ENCODE assay signal across 8 cellular contexts in the genomic region with DNA sequence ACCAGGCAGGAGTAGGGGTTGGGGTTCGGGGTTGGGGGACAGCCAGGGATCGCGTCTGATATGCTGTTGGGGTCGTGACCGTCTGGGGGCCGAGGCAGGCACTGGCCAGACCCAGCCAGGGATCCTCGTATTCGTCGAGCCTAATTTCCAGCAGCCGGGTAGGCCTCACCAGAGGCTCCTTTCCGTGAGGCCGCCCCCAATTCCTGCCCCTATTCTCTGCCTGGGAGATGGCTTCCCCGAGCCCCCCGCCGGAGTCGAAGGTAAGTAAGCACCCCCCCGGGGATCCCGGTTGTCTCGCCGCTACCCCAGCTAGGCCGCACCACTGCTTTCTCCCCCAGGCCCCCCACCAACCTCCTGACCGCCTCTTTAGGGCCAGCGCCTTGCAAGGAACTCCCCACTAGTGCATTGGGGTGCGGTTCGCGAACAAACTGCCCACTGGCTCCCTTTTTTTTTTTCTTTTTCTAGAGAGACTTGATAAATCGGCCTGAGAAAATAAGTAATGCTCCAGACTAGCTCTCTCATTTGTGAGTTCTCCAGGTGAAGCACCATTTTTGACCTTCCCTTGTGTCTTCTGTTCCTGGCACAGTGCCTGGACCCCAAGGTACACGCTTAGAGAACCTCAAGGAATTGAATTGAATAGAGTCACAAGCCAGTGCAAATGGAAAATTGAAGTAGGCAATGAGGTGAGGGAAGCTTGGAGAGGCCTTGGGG. TPM values are rescaled to one million over a fixed set of nuclear protein-coding genes. Genes with fewer than 3 reads are reported as not detected.
DNase-seq lines count a peak whose midpoint lies in the region; ATAC-seq lines count a peak whose summit lies in the region.

No MANE protein-coding gene starts in this region.

- H3K27ac ChIP-seq in skeletal muscle tissue (ENCODE audit: low read depth, low read length) = peak overlapping the region; percentile 89

- H3K27me3 ChIP-seq in iPS-15b (ENCODE audit: control insufficient read depth, insufficient read depth, low read length) (no peaks in the 10 kb centered on the region), skeletal muscle tissue (ENCODE audit: control insufficient read depth in 3 of 3, insufficient read depth in 3 of 3, low read length in 3 of 3) (no peaks in the 10 kb centered on the region)

- H3K36me3 ChIP-seq in iPS-15b (ENCODE audit: control insufficient read depth, insufficient read depth, low read length) (peaks cover 13% of the 10 kb centered on the region), skeletal muscle tissue (ENCODE audit: control insufficient read depth in 3 of 3, insufficient read depth in 3 of 3, low read length in 3 of 3) (peaks cover 26 to 39% (median 37%) of the 10 kb centered on the region in 3 donors)

- H3K9ac ChIP-seq in iPS-15b (ENCODE audit: low read depth, low read length) (peak overlapping the region; percentile 60), skeletal muscle tissue (ENCODE audit: low read depth in 1 of 3, low read length in 3 of 3) (peak overlapping the region; percentile 85 to 97 (median 88))

- in situ Hi-C loops in KBM-7 (cut with MboI; ENCODE audit: low pct_unique_long_range_greater_than_20kb, low sequenced_read_pairs) = no loop called here

- H3K27ac Mint-ChIP-seq in activated naive CD8-positive, alpha-beta T cell treated with anti-CD3 and anti-CD28 coated beads, Interleukin-2, amount 10 ng/mL, durations not matched to agents 7 days and 5 days = peak overlapping the region; percentile 99

- DNase-seq in HPDE6-E6E7 (ENCODE audit: extremely low spot score) (peak; percentile 21), NCI-H1930 (lab: John Stamatoyannopoulos, UW) (no peak), KBM-7 (no peak), H4 (ENCODE audit: low spot score) (no peak)
- DNase-seq in activated naive CD8-positive, alpha-beta T cell treated with anti-CD3 and anti-CD28 coated beads, Interleukin-2, amount 10 ng/mL, durations not matched to agents 7 days and 5 days = no peak

- peaks cover 67% of the 10 kb centered on the region for H3K36me3 Mint-ChIP-seq in activated naive CD8-positive, alpha-beta T cell treated with anti-CD3 and anti-CD28 coated beads, Interleukin-2, amount 10 ng/mL, durations not matched to agents 7 days and 5 days

- POLR2A ChIA-PET in activated naive CD8-positive, alpha-beta T cell treated with anti-CD3 and anti-CD28 coated beads, Interleukin-2, amount 10 ng/mL, durations not matched to agents 7 days and 5 days (lab: Charles Lee) = interaction anchor here (1.0 to 1.8 kb wide), 4 partner anchors 10 to 1046 kb away, joined by 3 to 14 read pairs (median 8); partner anchors contain the start of genes RNF20 and TEX10

- peak overlapping the region; percentile 93 for H3K4me3 Mint-ChIP-seq in activated naive CD8-positive, alpha-beta T cell treated with anti-CD3 and anti-CD28 coated beads, Interleukin-2, amount 10 ng/mL, durations not matched to agents 7 days and 5 days

- H3K9me3 ChIP-seq in iPS-15b (ENCODE audit: control insufficient read depth, insufficient read depth, low read length) (no peaks in the 10 kb centered on the region), skeletal muscle tissue (ENCODE audit: control insufficient read depth in 3 of 3, low read length in 3 of 3) (peaks cover 0 to 3% (median 0%) of the 10 kb centered on the region in 3 donors)

- H3K4me1 ChIP-seq in iPS-15b (ENCODE audit: control insufficient read depth, insufficient read depth, low read length) (peaks cover 3% of the 10 kb centered on the region), skeletal muscle tissue (ENCODE audit: control insufficient read depth in 3 of 3, insufficient read depth in 3 of 3, low read length in 3 of 3) (peaks cover 10 to 26% (median 20%) of the 10 kb centered on the region in 3 donors)

- peaks cover 16% of the 10 kb centered on the region for H3K9me3 Mint-ChIP-seq in activated naive CD8-positive, alpha-beta T cell treated with anti-CD3 and anti-CD28 coated beads, Interleukin-2, amount 10 ng/mL, durations not matched to agents 7 days and 5 days

- peak; percentile 1 for ATAC-seq in GM19328 (IDR thresholded peaks at IDR 0.05; ENCODE audit: unreplicated experiment)
- peak; percentile 15 for ATAC-seq in activated naive CD8-positive, alpha-beta T cell treated with anti-CD3 and anti-CD28 coated beads, Interleukin-2, amount 10 ng/mL, durations not matched to agents 7 days and 5 days (ENCODE audit: low read depth)

- peaks cover 38% of the 10 kb centered on the region for H3K4me1 Mint-ChIP-seq in activated naive CD8-positive, alpha-beta T cell treated with anti-CD3 and anti-CD28 coated beads, Interleukin-2, amount 10 ng/mL, durations not matched to agents 7 days and 5 days

- no peaks in the 10 kb centered on the region for H3K27me3 Mint-ChIP-seq in activated naive CD8-positive, alpha-beta T cell treated with anti-CD3 and anti-CD28 coated beads, Interleukin-2, amount 10 ng/mL, durations not matched to agents 7 days and 5 days

- H3K4me3 ChIP-seq in iPS-15b (ENCODE audit: low read depth, low read length) (peak overlapping the region; percentile 99), skeletal muscle tissue (ENCODE audit: low read length in 3 of 3) (peak overlapping the region; percentile 74 to 98 (median 76))

RNA-seq across cellular contexts. Expression of gene ZNF189, which starts 0.4 kb away (rescaled TPM):
- total RNA-seq in activated naive CD8-positive, alpha-beta T cell treated with anti-CD3 and anti-CD28 coated beads, Interleukin-2, amount 10 ng/mL, durations not matched to agents 7 days and 5 days = 10 to 100 TPM; 14.6 to 16.0 TPM
- total RNA-seq in skeletal muscle tissue = 28.7 TPM
- 10.0 and 13.6 TPM in 2 replicates for total RNA-seq in H4 (2014; rRNA removed; shearing (Covaris generic))

RNA-seq across cellular contexts. Expression of gene MRPL50, which starts 0.7 kb away (rescaled TPM):
- 10 to 100 TPM; 11.8 to 12.2 TPM for total RNA-seq in activated naive CD8-positive, alpha-beta T cell treated with anti-CD3 and anti-CD28 coated beads, Interleukin-2, amount 10 ng/mL, durations not matched to agents 7 days and 5 days
- 17.2 TPM for total RNA-seq in skeletal muscle tissue
- 18.6 and 23.4 TPM in 2 replicates for total RNA-seq in H4 (2014; rRNA removed; shearing (Covaris generic))

RNA-seq across cellular contexts. Expression of gene BAAT, which starts 14.3 kb away (rescaled TPM):
- not detected for total RNA-seq in activated naive CD8-positive, alpha-beta T cell treated with anti-CD3 and anti-CD28 coated beads, Interleukin-2, amount 10 ng/mL, durations not matched to agents 7 days and 5 days
- 0.52 TPM for total RNA-seq in skeletal muscle tissue
- not detected in 2 replicates for total RNA-seq in H4 (2014; rRNA removed; shearing (Covaris generic))

RNA-seq across cellular contexts. Expression of gene ALDOB, which starts 36.5 kb away (rescaled TPM):
- not detected for total RNA-seq in activated naive CD8-positive, alpha-beta T cell treated with anti-CD3 and anti-CD28 coated beads, Interleukin-2, amount 10 ng/mL, durations not matched to agents 7 days and 5 days
- not detected for total RNA-seq in skeletal muscle tissue
- total RNA-seq in H4 (2014; rRNA removed; shearing (Covaris generic)) = not detected in 2 replicates
